In the genomic region with DNA sequence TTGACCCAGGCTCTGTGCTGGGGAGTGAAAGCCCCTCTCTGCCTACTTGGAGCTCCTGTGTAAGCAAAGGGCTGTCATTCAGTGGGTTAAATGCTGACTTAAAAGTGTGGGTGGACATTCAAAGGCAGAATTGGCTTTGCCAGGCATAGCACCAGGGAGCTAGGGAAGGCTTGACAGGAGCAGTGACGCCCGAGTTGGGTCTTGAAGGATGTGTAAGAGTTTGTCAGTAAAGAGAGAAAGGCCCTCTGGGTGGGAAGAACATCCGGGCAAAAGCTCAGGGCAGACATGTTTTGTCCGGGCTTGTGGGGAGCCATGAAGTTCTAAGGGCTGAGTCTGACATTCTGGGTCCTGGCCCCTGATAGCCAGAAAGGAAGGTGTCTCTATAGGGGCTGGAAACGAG, we compare ENCODE assay signal across 21 cellular contexts.
"Had no signal": no experiment of that assay in that cellular context is flagged by ENCODE, and none has a peak within 500 bp of the region (broad histone marks: within the 10 kb centered on the region; RNA-seq: fewer than 3 reads in every experiment).

No MANE protein-coding gene starts in this region.

- H3K27ac Mint-ChIP-seq: activated CD4-positive, alpha-beta memory T cell treated with anti-CD3 and anti-CD28 coated beads, Interleukin-2, amount 10 ng/mL, durations not matched to agents 7 days and 5 days; activated CD4-positive, alpha-beta T cell treated with anti-CD3 and anti-CD28 coated beads for 36 hours; activated CD8-positive, alpha-beta memory T cell treated with anti-CD3 and anti-CD28 coated beads, Interleukin-2, amount 10 ng/mL, durations not matched to agents 7 days and 5 days; activated naive CD8-positive, alpha-beta T cell treated with anti-CD3 and anti-CD28 coated beads for 36 hours; activated T-helper 17 cell treated with anti-CD3 and anti-CD28 coated beads, Interleukin-2, amount 50 U/mL, for 72 hours; endodermal cell; naive thymus-derived CD4-positive, alpha-beta T cell; stimulated activated effector memory CD8-positive, alpha-beta T cell treated with anti-CD3 and anti-CD28 coated beads, Interleukin-12 subunit alpha, Interleukin-12 subunit beta, amount 100 ng/mL, for 72 hours had no signal

- H3K9ac ChIP-seq: parathyroid adenoma had no signal

- ATAC-seq: activated CD4-positive, alpha-beta T cell treated with anti-CD3 and anti-CD28 coated beads for 36 hours; activated CD8-positive, alpha-beta memory T cell treated with anti-CD3 and anti-CD28 coated beads, Interleukin-2, amount 10 ng/mL, durations not matched to agents 7 days and 5 days; activated T-helper 17 cell treated with anti-CD3 and anti-CD28 coated beads, Interleukin-2, amount 50 U/mL, for 72 hours; body of pancreas; foreskin keratinocyte; mucosa of descending colon; naive thymus-derived CD4-positive, alpha-beta T cell; stimulated activated effector memory CD8-positive, alpha-beta T cell treated with anti-CD3 and anti-CD28 coated beads, Interleukin-12 subunit alpha, Interleukin-12 subunit beta, amount 100 ng/mL, for 72 hours had no signal

- H2AFZ ChIP-seq: hepatocyte, parathyroid adenoma had no signal

- H3K27me3 ChIP-seq: body of pancreas, dorsolateral prefrontal cortex, hepatocyte, sigmoid colon had no signal

- H3K79me2 ChIP-seq: hepatocyte, parathyroid adenoma had no signal

- H3K27me3 Mint-ChIP-seq: activated CD4-positive, alpha-beta memory T cell treated with anti-CD3 and anti-CD28 coated beads, Interleukin-2, amount 10 ng/mL, durations not matched to agents 7 days and 5 days; activated CD4-positive, alpha-beta T cell treated with anti-CD3 and anti-CD28 coated beads for 36 hours; activated CD8-positive, alpha-beta memory T cell treated with anti-CD3 and anti-CD28 coated beads, Interleukin-2, amount 10 ng/mL, durations not matched to agents 7 days and 5 days; activated naive CD8-positive, alpha-beta T cell treated with anti-CD3 and anti-CD28 coated beads for 36 hours; activated T-helper 17 cell treated with anti-CD3 and anti-CD28 coated beads, Interleukin-2, amount 50 U/mL, for 72 hours; naive thymus-derived CD4-positive, alpha-beta T cell had no signal

- H3K27ac ChIP-seq: body of pancreas, dorsolateral prefrontal cortex, foreskin keratinocyte, hepatocyte, parathyroid adenoma, sigmoid colon, thoracic aorta, WERI-Rb-1 had no signal

- DNase-seq: activated CD4-positive, alpha-beta memory T cell treated with anti-CD3 and anti-CD28 coated beads, Interleukin-2, amount 10 ng/mL, durations not matched to agents 7 days and 5 days; activated CD4-positive, alpha-beta T cell treated with anti-CD3 and anti-CD28 coated beads for 36 hours; activated CD8-positive, alpha-beta memory T cell treated with anti-CD3 and anti-CD28 coated beads, Interleukin-2, amount 10 ng/mL, durations not matched to agents 7 days and 5 days; activated naive CD4-positive, alpha-beta T cell; activated naive CD8-positive, alpha-beta T cell treated with anti-CD3 and anti-CD28 coated beads for 36 hours; amniotic stem cell; body of pancreas; dorsolateral prefrontal cortex; endodermal cell; foreskin keratinocyte; mesenchymal stem cell; mucosa of descending colon; naive thymus-derived CD4-positive, alpha-beta T cell; sigmoid colon; stimulated activated CD4-positive, alpha-beta T cell treated with anti-CD3 and anti-CD28 coated beads, Interleukin-4, amount 100 ng/mL, for 24 hours; WERI-Rb-1 had no signal

- H3K4me3 ChIP-seq: body of pancreas, dorsolateral prefrontal cortex, hepatocyte, mucosa of descending colon, sigmoid colon, thoracic aorta had no signal

- H3K4me2 ChIP-seq: hepatocyte had no signal

- H3K36me3 ChIP-seq: thoracic aorta, WERI-Rb-1 had no signal

- H3K9me3 ChIP-seq: body of pancreas, mucosa of descending colon, sigmoid colon, thoracic aorta had no signal

- H3K4me3 Mint-ChIP-seq: activated CD4-positive, alpha-beta memory T cell treated with anti-CD3 and anti-CD28 coated beads, Interleukin-2, amount 10 ng/mL, durations not matched to agents 7 days and 5 days; activated CD4-positive, alpha-beta T cell treated with anti-CD3 and anti-CD28 coated beads for 36 hours; activated CD8-positive, alpha-beta memory T cell treated with anti-CD3 and anti-CD28 coated beads, Interleukin-2, amount 10 ng/mL, durations not matched to agents 7 days and 5 days; activated naive CD8-positive, alpha-beta T cell treated with anti-CD3 and anti-CD28 coated beads for 36 hours; activated T-helper 17 cell treated with anti-CD3 and anti-CD28 coated beads, Interleukin-2, amount 50 U/mL, for 72 hours; endodermal cell; naive thymus-derived CD4-positive, alpha-beta T cell; stimulated activated effector memory CD8-positive, alpha-beta T cell treated with anti-CD3 and anti-CD28 coated beads, Interleukin-12 subunit alpha, Interleukin-12 subunit beta, amount 100 ng/mL, for 72 hours had no signal

- H3K4me1 ChIP-seq: parathyroid adenoma had no signal

- H3K9me3 Mint-ChIP-seq: activated naive CD8-positive, alpha-beta T cell treated with anti-CD3 and anti-CD28 coated beads for 36 hours; activated T-helper 17 cell treated with anti-CD3 and anti-CD28 coated beads, Interleukin-2, amount 50 U/mL, for 72 hours; endodermal cell; stimulated activated effector memory CD8-positive, alpha-beta T cell treated with anti-CD3 and anti-CD28 coated beads, Interleukin-12 subunit alpha, Interleukin-12 subunit beta, amount 100 ng/mL, for 72 hours had no signal
